ENCODE assay signal across 18 cellular contexts in genomic region chr1:185162491-185162890, GRCh38. TPM values are rescaled to one million over a fixed set of nuclear protein-coding genes. Genes with fewer than 3 reads are reported as not detected.
DNase-seq lines count a peak whose midpoint lies in the region; ATAC-seq and TF ChIP-seq lines count a peak whose summit lies in the region.
"Had no signal": no experiment of that assay in that cellular context is flagged by ENCODE, and none has a peak within 500 bp of the region (broad histone marks: within the 10 kb centered on the region; RNA-seq: fewer than 3 reads in every experiment).

No MANE protein-coding gene starts in this region.

- H3K4me3 ChIP-seq in CD8-positive, alpha-beta T cell (ENCODE audit: low read depth, low read length) = no peak overlapping the region
- H3K4me3 ChIP-seq in LNCaP clone FGC (ENCODE audit: low read depth, low read length) (no peak overlapping the region), lower leg skin (ENCODE audit: low read depth, poor library complexity, severe bottlenecking) (no peak overlapping the region)
- H3K4me3 ChIP-seq: A549; BLaER1 treated with 17β-estradiol and CSF1 and Interleukin-3, amounts not matched to agents 10 nM and 100 nM had no signal

- H3K9me3 Mint-ChIP-seq in CD8-positive, alpha-beta T cell = no peaks in the 10 kb centered on the region
- no peaks in the 10 kb centered on the region for H3K9me3 Mint-ChIP-seq in osteocyte (ENCODE audit: unreplicated experiment)
- H3K9me3 Mint-ChIP-seq: CD14-positive monocyte; CD4-positive, alpha-beta T cell; CD8-positive, alpha-beta memory T cell had no signal

- no peak for TF ChIP-seq POLR2A in lower leg skin (IDR thresholded peaks at IDR 0.05)

- peaks cover 6% of the 10 kb centered on the region for H3K4me1 ChIP-seq in CD8-positive, alpha-beta T cell (ENCODE audit: insufficient read depth, low read length)
- H3K4me1 ChIP-seq: Caco-2 had no signal

- CTCF ChIA-PET in CD8-positive, alpha-beta T cell (lab: Charles Lee) = interaction anchor here (1.2 kb wide), 1 partner anchor 8 kb away, joined by 3 read pairs; no protein-coding TSS in a partner anchor

- no peak overlapping the region for H3K4me3 Mint-ChIP-seq in CD8-positive, alpha-beta T cell
- no peak overlapping the region for H3K4me3 Mint-ChIP-seq in osteocyte (ENCODE audit: unreplicated experiment)
- H3K4me3 Mint-ChIP-seq: B cell; CD14-positive monocyte; CD4-positive, alpha-beta T cell had no signal

- POLR2A ChIA-PET in CD8-positive, alpha-beta T cell (lab: Charles Lee) = no interaction called here

- H3K27ac Mint-ChIP-seq in CD8-positive, alpha-beta T cell = peak overlapping the region; percentile 5
- no peak overlapping the region for H3K27ac Mint-ChIP-seq in osteocyte (ENCODE audit: unreplicated experiment)
- H3K27ac Mint-ChIP-seq: B cell; CD14-positive monocyte; CD4-positive, alpha-beta T cell; CD8-positive, alpha-beta memory T cell had no signal

- peaks cover 13% of the 10 kb centered on the region for H3K4me1 Mint-ChIP-seq in CD8-positive, alpha-beta T cell (ENCODE audit: low read depth)
- H3K4me1 Mint-ChIP-seq in osteocyte (ENCODE audit: unreplicated experiment) = peaks cover 10% of the 10 kb centered on the region

- peaks cover 58% of the 10 kb centered on the region for H3K36me3 Mint-ChIP-seq in CD8-positive, alpha-beta T cell
- H3K36me3 Mint-ChIP-seq in osteocyte (ENCODE audit: unreplicated experiment) = peaks cover 33% of the 10 kb centered on the region

- H3K27ac ChIP-seq in C4-2B = no peak overlapping the region
- H3K27ac ChIP-seq in CD8-positive, alpha-beta T cell (ENCODE audit: low read depth, low read length) = no peak overlapping the region
- H3K27ac ChIP-seq: 22Rv1; A549; BLaER1 treated with 17β-estradiol and CSF1 and Interleukin-3, amounts not matched to agents 10 nM and 100 nM had no signal

- ATAC-seq in CD8-positive, alpha-beta T cell = no peak
- ATAC-seq: A549 had no signal

- H3K27me3 Mint-ChIP-seq in CD8-positive, alpha-beta T cell (ENCODE audit: low read depth) = no peaks in the 10 kb centered on the region
- no peaks in the 10 kb centered on the region for H3K27me3 Mint-ChIP-seq in osteocyte (ENCODE audit: unreplicated experiment)
- H3K27me3 Mint-ChIP-seq: B cell; CD4-positive, alpha-beta T cell; CD8-positive, alpha-beta memory T cell had no signal

- 90 to 95% methylated on average over 4 of the region's 4 CpGs for WGBS in lower leg skin, 2 donors

- TF ChIP-seq CTCF in C4-2B (conservative IDR thresholded peaks at IDR 0.05) (peak; percentile 21; the same call in 1 of the 2 replicates), LNCaP clone FGC (IDR thresholded peaks at IDR 0.05; ENCODE audit: control insufficient read depth, extremely low read depth, insufficient read depth) (no peak), osteocyte (IDR thresholded peaks at IDR 0.05) (no peak), lower leg skin (IDR thresholded peaks at IDR 0.05) (no peak)
- no peak for TF ChIP-seq CTCF in CD8-positive, alpha-beta T cell (IDR thresholded peaks at IDR 0.05)

- H3K36me3 ChIP-seq in CD8-positive, alpha-beta T cell (ENCODE audit: insufficient read depth, low read length) = no peaks in the 10 kb centered on the region

- H3K27me3 ChIP-seq in CD8-positive, alpha-beta T cell (ENCODE audit: insufficient read depth, low read length) = no peaks in the 10 kb centered on the region
- H3K27me3 ChIP-seq: BLaER1 treated with 17β-estradiol and CSF1 and Interleukin-3, amounts not matched to agents 10 nM and 100 nM had no signal

- H3K9me3 ChIP-seq in CD8-positive, alpha-beta T cell (ENCODE audit: low read length) = no peaks in the 10 kb centered on the region
- H3K9me3 ChIP-seq: A549; BLaER1 treated with 17β-estradiol and CSF1 and Interleukin-3, amounts not matched to agents 10 nM and 100 nM; Caco-2 had no signal

- DNase-seq in CD8-positive, alpha-beta T cell = no peak
- DNase-seq in LNCaP clone FGC (ENCODE audit: low read depth) (peak; percentile 53), osteocyte (ENCODE audit: extremely low spot score, unreplicated experiment) (no peak), lower leg skin (ENCODE audit: low spot score in 2 of 2) (no peak), NCI-H1417 (lab: John Stamatoyannopoulos, UW) (no peak)
- DNase-seq: AML-193; Caco-2; Calu3; CD4-positive, alpha-beta T cell; CD8-positive, alpha-beta memory T cell; DMS79 treated with DMSO at 0.1 percent for 48 hours; GF-D8 had no signal

- intact Hi-C loops in CD8-positive, alpha-beta T cell (cut with DNase I, micrococcal nuclease) = no loop called here
- intact Hi-C loops in lower leg skin (cut with DNase I; ENCODE audit: low total_unique reads) = no loop called here

RNA-seq across cellular contexts. Expression of gene SWT1, which starts 5.5 kb away (rescaled TPM):
- 1 to 10 TPM; 3.0 to 3.9 TPM for total RNA-seq in CD8-positive, alpha-beta T cell
- total RNA-seq in osteocyte = 7.6 and 8.3 TPM in 2 replicates
- 1 to 10 TPM; 3.9 to 6.3 (median 4.5) TPM for total RNA-seq in lower leg skin

RNA-seq across cellular contexts. Expression of gene TRMT1L, which starts 5.7 kb away (rescaled TPM):
- total RNA-seq in CD8-positive, alpha-beta T cell = 1 to 10 TPM; 3.0 to 5.1 TPM
- total RNA-seq in osteocyte (14.1 and 16.9 TPM in 2 replicates), lower leg skin (10 to 100 TPM in 3 of 4 donors, 1 to 10 TPM in 1; 9.9 to 18.2 (median 11.9) TPM)
